ENCODE assay signal across 16 cellular contexts in the genomic region with DNA sequence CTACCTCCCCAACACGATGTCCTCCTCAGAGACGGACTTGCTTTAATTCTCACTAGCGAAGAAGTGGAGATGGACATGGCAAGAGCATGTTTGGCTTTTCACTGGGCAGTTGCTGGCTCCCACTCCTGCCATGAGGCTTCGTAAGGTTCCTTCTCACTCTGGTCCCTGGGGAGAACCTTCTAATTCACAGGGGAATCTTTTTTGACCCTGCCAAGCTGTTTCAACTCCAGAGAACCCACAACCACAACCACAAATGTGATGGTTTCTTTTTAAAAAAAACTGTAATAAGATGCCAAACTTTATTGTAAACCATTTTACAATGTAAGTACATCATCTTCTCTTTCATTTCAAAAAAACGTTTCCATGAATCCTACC. TPM values are rescaled to one million over a fixed set of nuclear protein-coding genes. Genes with fewer than 3 reads are reported as not detected.
A peak's percentile ranks its signal among the peaks of the same experiment; 100 is the strongest.
DNase-seq lines count a peak whose midpoint lies in the region; ATAC-seq, FAIRE-seq and TF ChIP-seq lines count a peak whose summit lies in the region.
"Had no signal": no experiment of that assay in that cellular context is flagged by ENCODE, and none has a peak within 500 bp of the region (broad histone marks: within the 10 kb centered on the region; RNA-seq: fewer than 3 reads in every experiment).

No MANE protein-coding gene starts in this region.

- no peaks in the 10 kb centered on the region for H3K79me2 ChIP-seq in osteoblast (ENCODE audit: insufficient read depth, low read length)

- DNase-seq in GM18507 (ENCODE audit: extremely low spot score, insufficient read length, low read depth) (peak; percentile 52), endodermal cell (no peak), osteoblast (ENCODE audit: insufficient read length, low spot score, missing footprints) (peak; percentile 43), dorsolateral prefrontal cortex (no peak)
- no peak for DNase-seq in activated effector memory CD4-positive, alpha-beta T cell treated with anti-CD3 and anti-CD28 coated beads, Interleukin-2, amount 50 U/mL, for 16 hours
- DNase-seq: CD4-positive, alpha-beta T cell; EL; H7; NCI-H1092; NCI-H146; NCI-H2081; NCI-H510A; NCI-H774 had no signal

- H3K27ac Mint-ChIP-seq in endodermal cell = peak overlapping the region; percentile 44
- H3K27ac Mint-ChIP-seq: CD4-positive, alpha-beta T cell had no signal

- H3K27me3 ChIP-seq in BLaER1 (no peaks in the 10 kb centered on the region), endodermal cell (ENCODE audit: control insufficient read depth, insufficient read depth, low read length, poor library complexity, severe bottlenecking) (no peaks in the 10 kb centered on the region), osteoblast (ENCODE audit: insufficient read depth, low read length) (no peaks in the 10 kb centered on the region), dorsolateral prefrontal cortex (no peaks in the 10 kb centered on the region)

- H3K9me3 Mint-ChIP-seq in endodermal cell = no peaks in the 10 kb centered on the region
- H3K9me3 Mint-ChIP-seq: CD4-positive, alpha-beta T cell had no signal

- H3K4me2 ChIP-seq in BLaER1 (peak overlapping the region; percentile 72), osteoblast (ENCODE audit: insufficient read depth, low read length) (no peak overlapping the region)

- no peaks in the 10 kb centered on the region for H3K27me3 Mint-ChIP-seq in endodermal cell (ENCODE audit: insufficient read depth)
- H3K27me3 Mint-ChIP-seq: CD4-positive, alpha-beta T cell had no signal

- H2AFZ ChIP-seq in osteoblast (ENCODE audit: low read length) = no peak overlapping the region

- peak overlapping the region; percentile 17; the same call in 1 of the 2 replicates for H3K9ac ChIP-seq in BLaER1
- H3K9ac ChIP-seq in endodermal cell (ENCODE audit: extremely low read depth, low read length, poor library complexity, severe bottlenecking) = no peak overlapping the region

- no peak overlapping the region for H3K4me3 ChIP-seq in BLaER1
- no peak overlapping the region for H3K4me3 ChIP-seq in endodermal cell (ENCODE audit: low read length)
- no peak overlapping the region for H3K4me3 ChIP-seq in osteoblast (ENCODE audit: insufficient read depth, low read length)
- no peak overlapping the region for H3K4me3 ChIP-seq in dorsolateral prefrontal cortex

- H3K9me3 ChIP-seq in BLaER1 = no peaks in the 10 kb centered on the region
- H3K9me3 ChIP-seq in endodermal cell (ENCODE audit: control insufficient read depth, low read length) = no peaks in the 10 kb centered on the region
- H3K9me3 ChIP-seq in osteoblast (ENCODE audit: low read depth, low read length) = no peaks in the 10 kb centered on the region

- ATAC-seq in HG03139 (IDR thresholded peaks at IDR 0.05; ENCODE audit: unreplicated experiment) = no peak

- peak; percentile 86 for FAIRE-seq in GM18507 (lab: Jason Lieb, UNC)

- peaks cover 4% of the 10 kb centered on the region for H3K36me3 Mint-ChIP-seq in endodermal cell (ENCODE audit: low read depth)

- H3K4me1 ChIP-seq in BLaER1 = peaks cover 99% of the 10 kb centered on the region
- H3K4me1 ChIP-seq in endodermal cell (ENCODE audit: control insufficient read depth, insufficient read depth, low read length) = peaks cover 10% of the 10 kb centered on the region
- H3K4me1 ChIP-seq in osteoblast (ENCODE audit: insufficient read depth, low read length) = peaks cover 8% of the 10 kb centered on the region

- TF ChIP-seq CTCF in endodermal cell (conservative IDR thresholded peaks at IDR 0.05) = no peak
- TF ChIP-seq CTCF in osteoblast (IDR thresholded peaks at IDR 0.05; ENCODE audit: extremely low read depth, low read depth, low read length) = no peak
- TF ChIP-seq CTCF in dorsolateral prefrontal cortex (IDR thresholded peaks at IDR 0.05 in 54 of 56, conservative IDR thresholded peaks at IDR 0.05 in 2 of 56; ENCODE audit: low read depth in 1 of 56, partially characterized antibody in 56 of 56) = no peak

- WGBS in endodermal cell (ENCODE audit: insufficient coverage in 1 of 2, insufficient read length in 1 of 2), 2 experiments = 91 to 100% methylated on average over 4 to 5 of the region's 5 CpGs

- intact Hi-C loops in dorsolateral prefrontal cortex (cut with DNase I) = no loop called here

- H3K4me1 Mint-ChIP-seq in endodermal cell = peaks cover 19% of the 10 kb centered on the region

- peak overlapping the region; percentile 62 for H3K27ac ChIP-seq in BLaER1
- no peak overlapping the region for H3K27ac ChIP-seq in endodermal cell (ENCODE audit: low read depth, low read length)
- no peak overlapping the region for H3K27ac ChIP-seq in osteoblast (ENCODE audit: low read depth, low read length)
- peak overlapping the region in 2 of 59 donors; percentile 16 to 25 for H3K27ac ChIP-seq in dorsolateral prefrontal cortex

- H4K20me1 ChIP-seq in BLaER1 = no peaks in the 10 kb centered on the region
- H4K20me1 ChIP-seq in osteoblast (ENCODE audit: insufficient read depth, low read length) = peaks cover 12% of the 10 kb centered on the region

- peaks cover 21% of the 10 kb centered on the region; the same call in 1 of the 2 replicates for H3K36me3 ChIP-seq in BLaER1
- H3K36me3 ChIP-seq in endodermal cell (ENCODE audit: control insufficient read depth, insufficient read depth, low read length) = no peaks in the 10 kb centered on the region
- H3K36me3 ChIP-seq in osteoblast (ENCODE audit: insufficient read depth, low read length) = peaks cover 3% of the 10 kb centered on the region

- no peak overlapping the region for H3K4me3 Mint-ChIP-seq in endodermal cell
- H3K4me3 Mint-ChIP-seq: CD4-positive, alpha-beta T cell had no signal

RNA-seq across cellular contexts. Expression of a gene that starts 1.6 kb away (rescaled TPM):
- total RNA-seq in endodermal cell (1 to 10 TPM; 3.2 to 4.2 TPM), osteoblast (1.4 TPM in 1 of 2 replicates, not detected in the other), dorsolateral prefrontal cortex (10 to 100 TPM in 67 of 120 experiments, 1 to 10 TPM in 52, not detected in 1; 1.4 to 71.5 (median 11.1) TPM)
- 22.5 TPM for polyA plus RNA-seq in endodermal cell (2013, experiment 1 of 2)
- polyA plus RNA-seq in endodermal cell (2013, experiment 2 of 2) = 20.6 TPM
- total RNA-seq: MCF 10A had no signal

RNA-seq across cellular contexts. Expression of a gene that starts 6.0 kb away (rescaled TPM):
- 1 to 10 TPM; 6.0 to 6.2 TPM for total RNA-seq in endodermal cell
- 4.1 TPM for polyA plus RNA-seq in endodermal cell (2013, experiment 1 of 2)
- 4.8 TPM for polyA plus RNA-seq in endodermal cell (2013, experiment 2 of 2)
- 2.5 and 3.5 TPM in 2 replicates for total RNA-seq in osteoblast
- 10 to 100 TPM in 118 of 120 experiments, 1 to 10 TPM in 2; 7.8 to 39.5 (median 18.8) TPM for total RNA-seq in dorsolateral prefrontal cortex

RNA-seq across cellular contexts. Expression of a gene that starts 41.9 kb away (rescaled TPM):
- total RNA-seq in endodermal cell (not detected), osteoblast (under 0.01 TPM in 1 of 2 replicates, not detected in the other), dorsolateral prefrontal cortex (10 to 100 TPM in 1 of 120 experiments, 1 to 10 TPM in 44, under 1 TPM in 42, not detected in 33; 0.17 to 11.2 (median 1.1) TPM)
- 0.36 TPM for polyA plus RNA-seq in endodermal cell (2013, experiment 1 of 2)
- polyA plus RNA-seq in endodermal cell (2013, experiment 2 of 2) = 0.41 TPM
- total RNA-seq: CD4-positive, alpha-beta T cell; H7; MCF 10A had no signal

RNA-seq across cellular contexts. Expression of a gene that starts 59.1 kb away (rescaled TPM):
- total RNA-seq in endodermal cell = not detected
- not detected for polyA plus RNA-seq in endodermal cell (2013, experiment 1 of 2)
- not detected for polyA plus RNA-seq in endodermal cell (2013, experiment 2 of 2)
- total RNA-seq in osteoblast = not detected in 2 replicates
- total RNA-seq in dorsolateral prefrontal cortex = under 1 TPM in 3 of 120 experiments, not detected in 117; 0.46 to 0.72 (median 0.56) TPM
- total RNA-seq: CD4-positive, alpha-beta T cell; H7; MCF 10A had no signal

Comparison
In these comparisons a context has a peak if more than half of its experiments do, and no peak if none do; other contexts are left out.
1. DNase-seq: peak in GM18507 (single experiment) and osteoblast (single experiment); none in endodermal cell (single experiment), dorsolateral prefrontal cortex (0 of 10) and activated effector memory CD4-positive, alpha-beta T cell treated with anti-CD3 and anti-CD28 coated beads, Interleukin-2, amount 50 U/mL, for 16 hours (single experiment).